ENCODE assay signal across 11 cellular contexts in genomic region chr2:20618468-20618885, GRCh38. TPM values are rescaled to one million over a fixed set of nuclear protein-coding genes. Genes with fewer than 3 reads are reported as not detected.
A peak's percentile ranks its signal among the peaks of the same experiment; 100 is the strongest.
DNase-seq lines count a peak whose midpoint lies in the region; ATAC-seq and TF ChIP-seq lines count a peak whose summit lies in the region.
"Had no signal": no experiment of that assay in that cellular context is flagged by ENCODE, and none has a peak within 500 bp of the region (broad histone marks: within the 10 kb centered on the region; RNA-seq: fewer than 3 reads in every experiment).

No MANE protein-coding gene starts in this region.

- H3K9me3 ChIP-seq in hepatocyte (ENCODE audit: low read depth): no peaks in the 10 kb centered on the region

- H3K4me3 ChIP-seq in hepatocyte (no peak overlapping the region), rectal smooth muscle tissue (ENCODE audit: low read length) (no peak overlapping the region)

- H3K27me3 ChIP-seq in hepatocyte: no peaks in the 10 kb centered on the region
- H3K27me3 ChIP-seq in rectal smooth muscle tissue (ENCODE audit: control insufficient read depth, insufficient read depth, low read length): no peaks in the 10 kb centered on the region

- H2AFZ ChIP-seq in hepatocyte: no peak overlapping the region

- peak; percentile 39 for DNase-seq in AG20443 (ENCODE audit: low spot score)
- no peak for DNase-seq in hepatocyte (ENCODE audit: low spot score)
- no peak for DNase-seq in erythroblast (lab: John Stamatoyannopoulos, UW)
- no peak for DNase-seq in activated CD4-positive, CD25-positive, alpha-beta regulatory T cell treated with anti-CD3 and anti-CD28 coated beads, Interleukin-2, amount 50 U/mL, for 72 hours
- DNase-seq in HuH-7 (ENCODE audit: low spot score): no peak
- DNase-seq: activated CD4-positive, alpha-beta T cell treated with anti-CD3 and anti-CD28 coated beads, Interleukin-2, amount 10 ng/mL, durations not matched to agents 24 days and 14 days; activated naive CD8-positive, alpha-beta T cell treated with anti-CD3 and anti-CD28 coated beads, Interleukin-2, amount 10 ng/mL, durations not matched to agents 7 days and 5 days; CD4-positive, CD25-positive, alpha-beta regulatory T cell had no signal

- H3K36me3 ChIP-seq in hepatocyte (replicated peaks; ENCODE audit: insufficient read depth, low read depth) (no peaks in the 10 kb centered on the region), rectal smooth muscle tissue (ENCODE audit: control insufficient read depth, insufficient read depth, low read length) (peaks cover 9% of the 10 kb centered on the region)

- no peaks in the 10 kb centered on the region for H3K9me2 ChIP-seq in hepatocyte (replicated peaks; ENCODE audit: insufficient read depth)

- ATAC-seq in HG03342 (IDR thresholded peaks at IDR 0.05; ENCODE audit: unreplicated experiment): no peak

- whole genome bisulfite sequencing in hepatocyte (ENCODE audit: low lambda C conversion rate, missing lambda C conversion rate): 94% methylated on average over 9 of the region's 10 CpGs

- TF ChIP-seq POLR2A in erythroblast (IDR thresholded peaks at IDR 0.05; ENCODE audit: low read length): no peak

- no peaks in the 10 kb centered on the region for H4K20me1 ChIP-seq in hepatocyte (ENCODE audit: insufficient read depth, poor library complexity, severe bottlenecking)

- H3K4me1 ChIP-seq in hepatocyte (ENCODE audit: insufficient read depth) (peaks cover 43% of the 10 kb centered on the region), rectal smooth muscle tissue (ENCODE audit: control insufficient read depth, insufficient read depth, low read length) (peaks cover 71% of the 10 kb centered on the region)

- H3K4me2 ChIP-seq in hepatocyte: no peak overlapping the region

- H3K79me2 ChIP-seq in hepatocyte: no peaks in the 10 kb centered on the region

- peak overlapping the region; percentile 1 for H3K9ac ChIP-seq in rectal smooth muscle tissue (ENCODE audit: low read length)

- TF ChIP-seq CTCF in hepatocyte (IDR thresholded peaks at IDR 0.05; ENCODE audit: poor library complexity): no peak

- H3K27ac ChIP-seq in angular gyrus (ENCODE audit: low read depth, low read length) (peak overlapping the region; percentile 90), hepatocyte (peak overlapping the region; percentile 96), rectal smooth muscle tissue (ENCODE audit: low read depth, low read length) (peak overlapping the region; percentile 99)

RNA-seq across cellular contexts. Expression of gene HS1BP3, which starts 32.4 kb away (rescaled TPM):
- total RNA-seq in hepatocyte: 25.8 and 26.8 TPM in 2 replicates
- polyA plus RNA-seq in hepatocyte: 26.3 and 29.6 TPM in 2 replicates

RNA-seq across cellular contexts. Expression of gene GDF7, which starts 48.5 kb away (rescaled TPM):
- 0.24 and 0.37 TPM in 2 replicates for total RNA-seq in hepatocyte
- polyA plus RNA-seq in hepatocyte: 0.10 and 0.24 TPM in 2 replicates
- total RNA-seq: activated naive CD8-positive, alpha-beta T cell treated with anti-CD3 and anti-CD28 coated beads, Interleukin-2, amount 10 ng/mL, durations not matched to agents 7 days and 5 days had no signal
